ENCODE assay signal across 10 cellular contexts in the genomic region with DNA sequence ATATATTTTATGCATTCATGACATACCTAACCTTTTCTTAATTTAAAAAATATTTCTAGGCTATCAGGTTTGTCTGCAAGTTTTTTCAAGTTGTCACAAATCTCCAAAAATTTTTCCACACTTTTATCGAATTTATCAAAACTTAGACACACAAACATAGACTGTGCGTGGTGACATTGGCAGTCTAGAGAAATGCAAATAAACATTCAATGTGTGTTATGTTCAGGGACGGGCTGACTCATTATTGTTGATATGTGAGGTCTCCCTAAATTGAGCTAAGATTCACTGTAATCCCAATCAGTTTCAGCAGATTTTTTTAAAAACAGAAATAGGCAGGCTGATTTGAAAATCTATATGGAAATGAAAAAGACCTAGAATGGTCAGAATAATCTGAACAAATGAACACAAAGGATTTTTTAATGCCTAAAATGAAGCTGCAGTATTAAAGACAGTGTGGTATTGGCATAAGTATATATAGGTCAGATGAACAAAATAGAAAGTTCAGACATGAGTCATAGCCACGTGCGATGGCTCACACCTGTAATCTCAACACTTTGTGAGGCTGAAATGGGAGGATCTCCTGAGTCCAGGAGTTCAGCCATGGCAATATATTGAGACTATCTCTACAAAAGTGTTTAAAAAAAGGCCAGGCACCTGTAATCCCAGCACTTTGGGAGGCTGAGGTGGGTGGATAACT. TPM values are rescaled to one million over a fixed set of nuclear protein-coding genes. Genes with fewer than 3 reads are reported as not detected.
A peak's percentile ranks its signal among the peaks of the same experiment; 100 is the strongest.
DNase-seq lines count a peak whose midpoint lies in the region; ATAC-seq, FAIRE-seq and TF ChIP-seq lines count a peak whose summit lies in the region.
"Had no signal": no experiment of that assay in that cellular context is flagged by ENCODE, and none has a peak within 500 bp of the region (broad histone marks: within the 10 kb centered on the region; RNA-seq: fewer than 3 reads in every experiment).

No MANE protein-coding gene starts in this region.

- peak; percentile 71 for ATAC-seq in HG03025 (IDR thresholded peaks at IDR 0.05; ENCODE audit: low FRiP score, unreplicated experiment)
- ATAC-seq in HG03521 (IDR thresholded peaks at IDR 0.05; ENCODE audit: unreplicated experiment): no peak

- no peak for FAIRE-seq in urothelium cell line (lab: Jason Lieb, UNC)

- H3K27me3 ChIP-seq in dorsolateral prefrontal cortex: no peaks in the 10 kb centered on the region
- H3K27me3 ChIP-seq: ascending aorta had no signal

- intact Hi-C loops in dorsolateral prefrontal cortex (cut with DNase I): no loop called here

- H3K27ac ChIP-seq in dorsolateral prefrontal cortex: no peak overlapping the region
- H3K27ac ChIP-seq: ascending aorta had no signal

- DNase-seq in stimulated activated CD4-positive, alpha-beta T cell treated with anti-CD3 and anti-CD28 coated beads, Interleukin-1b, Interleukin-23, amount 100 ng/mL, for 48 hours: peak; percentile 36
- DNase-seq in stimulated activated CD4-positive, alpha-beta T cell treated with anti-CD3 and anti-CD28 coated beads, Interleukin-4, amount 100 ng/mL, for 1 hour: no peak
- DNase-seq in activated T-cell treated with anti-CD3 and anti-CD28 coated beads, Interleukin-2, amount 50 U/mL, for 48 hours: peak; percentile 28 to 30
- DNase-seq in urothelium cell line (ENCODE audit: low spot score) (peak; percentile 15), NCI-H2196 (lab: John Stamatoyannopoulos, UW; ENCODE audit: unreplicated experiment) (no peak), dorsolateral prefrontal cortex (no peak)
- DNase-seq: CD4-positive, alpha-beta T cell had no signal

- TF ChIP-seq CTCF in dorsolateral prefrontal cortex (IDR thresholded peaks at IDR 0.05 in 54 of 56, conservative IDR thresholded peaks at IDR 0.05 in 2 of 56; ENCODE audit: low read depth in 1 of 56, partially characterized antibody in 56 of 56): no peak

- H3K4me3 ChIP-seq in dorsolateral prefrontal cortex: no peak overlapping the region
- H3K4me3 ChIP-seq: ascending aorta had no signal

RNA-seq across cellular contexts. Expression of gene BLTP3A, which starts 19.2 kb away (rescaled TPM):
- total RNA-seq in dorsolateral prefrontal cortex: 10 to 100 TPM in 119 of 120 experiments, 1 to 10 TPM in 1; 9.5 to 19.4 (median 14.4) TPM

RNA-seq across cellular contexts. Expression of gene SNRPC, which starts 53.8 kb away (rescaled TPM):
- 10 to 100 TPM; 21.8 to 54.0 (median 39.4) TPM for total RNA-seq in dorsolateral prefrontal cortex

Comparison
In these comparisons a context has a peak if more than half of its experiments do, and no peak if none do; other contexts are left out.
1. DNase-seq: peak in stimulated activated CD4-positive, alpha-beta T cell treated with anti-CD3 and anti-CD28 coated beads, Interleukin-1b, Interleukin-23, amount 100 ng/mL, for 48 hours (single experiment), activated T-cell treated with anti-CD3 and anti-CD28 coated beads, Interleukin-2, amount 50 U/mL, for 48 hours (2 of 2) and urothelium cell line (single experiment); none in stimulated activated CD4-positive, alpha-beta T cell treated with anti-CD3 and anti-CD28 coated beads, Interleukin-4, amount 100 ng/mL, for 1 hour (single experiment), NCI-H2196 (single experiment) and dorsolateral prefrontal cortex (0 of 10).